13 cellular contexts compared by ENCODE assay signal in the genomic region with DNA sequence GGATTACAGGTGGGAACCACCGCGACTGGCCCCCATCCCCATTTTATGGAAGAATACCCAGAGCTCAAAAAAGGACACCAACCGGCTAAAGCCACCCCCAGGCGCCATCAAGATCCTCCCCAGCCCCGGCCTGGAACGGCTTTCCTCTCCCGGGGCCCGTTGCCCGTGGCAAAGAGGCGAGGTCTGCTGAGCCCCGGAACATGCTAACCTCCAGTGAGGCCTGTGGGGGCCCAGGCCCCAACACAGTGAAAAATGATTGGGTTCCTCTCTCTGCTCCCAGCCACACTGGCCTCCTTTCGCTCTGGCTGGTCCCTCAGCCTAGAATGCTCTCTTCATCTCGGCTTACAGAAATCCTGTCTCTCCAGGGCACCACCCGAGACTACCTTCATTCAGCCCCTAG. TPM values are rescaled to one million over a fixed set of nuclear protein-coding genes. Genes with fewer than 3 reads are reported as not detected.
A peak's percentile ranks its signal among the peaks of the same experiment; 100 is the strongest.
DNase-seq lines count a peak whose midpoint lies in the region; ATAC-seq, FAIRE-seq and TF ChIP-seq lines count a peak whose summit lies in the region.
"Had no signal": no experiment of that assay in that cellular context is flagged by ENCODE, and none has a peak within 500 bp of the region (broad histone marks: within the 10 kb centered on the region; RNA-seq: fewer than 3 reads in every experiment).

No MANE protein-coding gene starts in this region.

- no peaks in the 10 kb centered on the region for H3K9me3 Mint-ChIP-seq in natural killer cell

- intact Hi-C loops in K562 (cut with micrococcal nuclease) (no loop called here), natural killer cell (cut with micrococcal nuclease) (no loop called here)

- H3K9me1 ChIP-seq in K562 (ENCODE audit: control insufficient read depth, insufficient read depth, low read length), result no peaks in the 10 kb centered on the region

- CTCF ChIA-PET in K562 (lab: Yijun Ruan, JAX; ENCODE audit: low intra/inter-chr PET ratio), result no interaction called here

- peak overlapping the region; percentile 35 for H3K4me3 Mint-ChIP-seq in natural killer cell

- no peaks in the 10 kb centered on the region for H3K36me3 Mint-ChIP-seq in natural killer cell

- H4K20me1 ChIP-seq in BLaER1 (no peaks in the 10 kb centered on the region), K562 (replicated peaks; ENCODE audit: control insufficient read depth, insufficient read depth, low read length) (no peaks in the 10 kb centered on the region)

- no peaks in the 10 kb centered on the region for H3K36me3 ChIP-seq in BLaER1
- no peaks in the 10 kb centered on the region for H3K36me3 ChIP-seq in H7 (replicated peaks; ENCODE audit: control insufficient read depth, insufficient read depth, low read length)
- peaks cover 52% of the 10 kb centered on the region for H3K36me3 ChIP-seq in K562 (ENCODE audit: control insufficient read depth, insufficient read depth, low read length)
- no peaks in the 10 kb centered on the region for H3K36me3 ChIP-seq in HAP-1 (replicated peaks)
- H3K36me3 ChIP-seq: prostate gland had no signal

- no peak for FAIRE-seq in K562 (lab: Jason Lieb, UNC)

- no TSS peak for BruUV-seq in K562 (replicated peaks; lab: Mats Ljungman, UMichigan)

- H3K9me3 ChIP-seq in BLaER1, result no peaks in the 10 kb centered on the region
- H3K9me3 ChIP-seq in K562 (replicated peaks; ENCODE audit: control insufficient read depth, insufficient read depth, low read depth, low read length), result no peaks in the 10 kb centered on the region
- H3K9me3 ChIP-seq in HAP-1, result no peaks in the 10 kb centered on the region
- H3K9me3 ChIP-seq: body of pancreas, prostate gland had no signal

- H3K27me3 Mint-ChIP-seq in natural killer cell (ENCODE audit: low read depth in 2 of 2), result no peaks in the 10 kb centered on the region

- peak overlapping the region in 1 of 2 donors; percentile 15 for H3K27ac Mint-ChIP-seq in natural killer cell

- no peak overlapping the region for H2AFZ ChIP-seq in K562 (ENCODE audit: low read depth, low read length)

- POLR2A ChIA-PET in K562 (lab: Yijun Ruan, JAX), result interaction anchor here (0.5 to 0.9 kb wide), 2 partner anchors 13 to 74 kb away, joined by 3 to 4 read pairs; no protein-coding TSS in a partner anchor

- H3K9ac ChIP-seq in BLaER1 (peak overlapping the region; percentile 51; the same call in 1 of the 2 replicates), K562 (ENCODE audit: insufficient read depth in 1 of 2, low read depth in 2 of 2, low read length in 2 of 2) (peak overlapping the region; percentile 66 to 86; a peak in 3 of 4 replicates)

- no peak overlapping the region for H3K4me3 ChIP-seq in BLaER1
- H3K4me3 ChIP-seq in H7 (ENCODE audit: insufficient read depth, low read depth, low read length), result no peak overlapping the region
- no peak overlapping the region for H3K4me3 ChIP-seq in K562
- H3K4me3 ChIP-seq in HAP-1, result no peak overlapping the region
- H3K4me3 ChIP-seq: body of pancreas had no signal

- TF ChIP-seq EP300 in K562 (IDR thresholded peaks at IDR 0.05; ENCODE audit: low read length), result no peak

- peaks cover 0 to 8% of the 10 kb centered on the region in 2 donors for H3K4me1 Mint-ChIP-seq in natural killer cell

- no peak for TF ChIP-seq RAD21 in K562 (CRISPR knock-in tag; conservative IDR thresholded peaks at IDR 0.05 in 1 of 2, IDR thresholded peaks at IDR 0.05 in 1 of 2)

- no peak for TF ChIP-seq POLR2A in K562 (conservative IDR thresholded peaks at IDR 0.05)

- H3K27me3 ChIP-seq in BLaER1 (peaks cover 34% of the 10 kb centered on the region), H7 (ENCODE audit: control insufficient read depth, insufficient read depth, low read length) (no peaks in the 10 kb centered on the region), K562 (ENCODE audit: control insufficient read depth in 2 of 2, insufficient read depth in 2 of 2, low read length in 2 of 2) (no peaks in the 10 kb centered on the region), HAP-1 (ENCODE audit: low read depth) (no peaks in the 10 kb centered on the region)
- H3K27me3 ChIP-seq: body of pancreas had no signal

- H3K4me2 ChIP-seq in BLaER1, result peak overlapping the region; percentile 75
- H3K4me2 ChIP-seq in K562 (ENCODE audit: insufficient read depth, low read length), result peak overlapping the region; percentile 30; the same call in 1 of the 2 replicates

- peak; percentile 68 for DNase-seq in H7
- no peak for DNase-seq in K562 (ENCODE audit: extremely low read depth in 1 of 4, low spot score in 3 of 4)
- no peak for DNase-seq in natural killer cell
- no peak for DNase-seq in HAP-1 (ENCODE audit: low spot score in 2 of 2)
- DNase-seq: body of pancreas; glutamatergic neuron; OCI-M1; stimulated activated CD4-positive, alpha-beta T cell treated with anti-CD3 and anti-CD28 coated beads, Interleukin-2, amount 100 ng/mL, for 48 hours had no signal

- ATAC-seq in K562 (no peak), natural killer cell (no peak), HG03520 (IDR thresholded peaks at IDR 0.05; ENCODE audit: unreplicated experiment) (no peak), GM21360 (IDR thresholded peaks at IDR 0.05; ENCODE audit: unreplicated experiment) (no peak), HG03457 (IDR thresholded peaks at IDR 0.05; ENCODE audit: unreplicated experiment) (no peak)

- TF ChIP-seq CTCF in K562 (IDR thresholded peaks at IDR 0.05 in 2 of 3, conservative IDR thresholded peaks at IDR 0.05 in 1 of 3; ENCODE audit: insufficient read depth in 2 of 3, low read depth in 1 of 3, low read length in 3 of 3) (no peak), natural killer cell (IDR thresholded peaks at IDR 0.05) (no peak)

- in situ Hi-C loops in K562 (cut with MboI), result no loop called here
- in situ Hi-C loops in HAP-1 (cut with MboI; ENCODE audit: low sequenced_read_pairs), result no loop called here

- H3K27ac ChIP-seq in BLaER1, result no peak overlapping the region
- peak overlapping the region; percentile 80 for H3K27ac ChIP-seq in K562 (ENCODE audit: extremely low read depth, low read depth, low read length)
- H3K27ac ChIP-seq: body of pancreas had no signal

- H3K4me1 ChIP-seq in BLaER1 (peaks cover 35% of the 10 kb centered on the region), K562 (replicated peaks in 1 of 2; ENCODE audit: control insufficient read depth in 2 of 2, insufficient read depth in 2 of 2, low read length in 2 of 2) (peaks cover 53 to 73% of the 10 kb centered on the region in 2 experiments), HAP-1 (no peaks in the 10 kb centered on the region)

- WGBS in K562 (ENCODE audit: insufficient coverage, low coverage, missing lambda C conversion rate), result 72% methylated on average over 14 of the region's 14 CpGs

- H3K79me2 ChIP-seq in K562 (ENCODE audit: control insufficient read depth, insufficient read depth, low read length), result peaks cover 85% of the 10 kb centered on the region

TF ChIP-seq in K562, 482 proteins besides CTCF, POLR2A, EP300 and RAD21 (continues in another document):
- TF ChIP-seq EZH2 (IDR thresholded peaks at IDR 0.05; ENCODE audit: borderline replicate concordance, low read depth, low read length) (no peak), CBX3 (IDR thresholded peaks at IDR 0.05; ENCODE audit: borderline replicate concordance in 1 of 2, low read length in 2 of 2) (no peak)
- TF ChIP-seq, protein P1, sequence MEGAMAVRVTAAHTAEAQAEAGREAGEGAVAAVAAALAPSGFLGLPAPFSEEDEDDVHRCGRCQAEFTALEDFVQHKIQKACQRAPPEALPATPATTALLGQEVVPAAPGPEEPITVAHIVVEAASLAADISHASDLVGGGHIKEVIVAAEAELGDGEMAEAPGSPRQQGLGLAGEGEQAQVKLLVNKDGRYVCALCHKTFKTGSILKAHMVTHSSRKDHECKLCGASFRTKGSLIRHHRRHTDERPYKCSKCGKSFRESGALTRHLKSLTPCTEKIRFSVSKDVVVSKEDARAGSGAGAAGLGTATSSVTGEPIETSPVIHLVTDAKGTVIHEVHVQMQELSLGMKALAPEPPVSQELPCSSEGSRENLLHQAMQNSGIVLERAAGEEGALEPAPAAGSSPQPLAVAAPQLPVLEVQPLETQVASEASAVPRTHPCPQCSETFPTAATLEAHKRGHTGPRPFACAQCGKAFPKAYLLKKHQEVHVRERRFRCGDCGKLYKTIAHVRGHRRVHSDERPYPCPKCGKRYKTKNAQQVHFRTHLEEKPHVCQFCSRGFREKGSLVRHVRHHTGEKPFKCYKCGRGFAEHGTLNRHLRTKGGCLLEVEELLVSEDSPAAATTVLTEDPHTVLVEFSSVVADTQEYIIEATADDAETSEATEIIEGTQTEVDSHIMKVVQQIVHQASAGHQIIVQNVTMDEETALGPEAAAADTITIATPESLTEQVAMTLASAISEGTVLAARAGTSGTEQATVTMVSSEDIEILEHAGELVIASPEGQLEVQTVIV (CRISPR knock-in tag; IDR thresholded peaks at IDR 0.05; ENCODE audit: borderline replicate concordance), result no peak

RNA-seq across cellular contexts. Expression of gene SMAD6, which starts 46.5 kb away (rescaled TPM):
- 24.8 and 25.4 TPM in 2 replicates for total RNA-seq in H7 (2014; rRNA removed; shearing (Covaris generic))
- total RNA-seq in K562 (2011; cell fraction: chromatin; rRNA removed; ENCODE audit: low replicate concordance), result 54.6 and 73.2 TPM in 2 replicates
- 34.3 and 36.4 TPM in 2 replicates for total RNA-seq in K562 (2011; cell fraction: nucleolus; rRNA removed)
- total RNA-seq in K562 (2011; cell fraction: nucleoplasm; rRNA removed), result 49.6 and 69.7 TPM in 2 replicates
- 11.3 and 14.5 TPM in 2 replicates for total RNA-seq in K562 (2014; rRNA removed)
- total RNA-seq in K562 (2014; rRNA removed; fragmentation: Illumina TruSeq; extraction: Trizol), result 1.7 and 2.5 TPM in 2 replicates
- 3.7 and 4.1 TPM in 2 replicates for total RNA-seq in K562 (2015; rRNA removed; fragmentation: Illumina TruSeq; extraction: Trizol)
- 14.2 and 15.5 TPM in 2 replicates for total RNA-seq in K562 (2021)
- polyA plus RNA-seq in K562 (2011; rRNA removed), result 5.3 and 9.2 TPM in 2 replicates
- 4.6 and 10.2 TPM in 2 replicates for polyA plus RNA-seq in K562 (2011; cell fraction: cytosol; rRNA removed)
- 10.8 and 14.0 TPM in 2 replicates for polyA plus RNA-seq in K562 (2011; cell fraction: nucleus; rRNA removed)
- polyA plus RNA-seq in K562 (2012), result 7.4 and 21.2 TPM in 2 replicates
- polyA plus RNA-seq in K562 (2014; fragmentation: Illumina TruSeq; extraction: Trizol), result 1.1 and 1.4 TPM in 2 replicates
- under 1 TPM; 0.10 to 0.13 TPM for polyA plus RNA-seq in K562 (2014; fragmentation: Nextera tagmentation; extraction: Ambion mirVana)
- polyA plus RNA-seq in K562 (2014; rRNA removed), result 4.6 and 6.9 TPM in 2 replicates
- polyA minus RNA-seq in K562 (2011; rRNA and poly(A)+ RNA removed), result 7.7 and 9.1 TPM in 2 replicates
- 12.8 and 25.8 TPM in 2 replicates for polyA minus RNA-seq in K562 (2011; cell fraction: cytosol; rRNA and poly(A)+ RNA removed)
- polyA minus RNA-seq in K562 (2011; cell fraction: nucleus; rRNA and poly(A)+ RNA removed), result 13.9 and 32.1 TPM in 2 replicates
- total RNA-seq in natural killer cell, result under 1 TPM; 0.07 to 0.38 (median 0.09) TPM
